17 cellular contexts compared by ENCODE assay signal in genomic region chr2:12244070-12244469, GRCh38.
DNase-seq lines count a peak whose midpoint lies in the region; FAIRE-seq and TF ChIP-seq lines count a peak whose summit lies in the region.
"Had no signal": no experiment of that assay in that cellular context is flagged by ENCODE, and none has a peak within 500 bp of the region (broad histone marks: within the 10 kb centered on the region; RNA-seq: fewer than 3 reads in every experiment).

No MANE protein-coding gene starts in this region.

- POLR2A ChIA-PET in GM10248 (lab: Yijun Ruan, JAX): no interaction called here

- CTCF ChIA-PET in GM10248 (lab: Yijun Ruan, JAX): no interaction called here

- no peak for FAIRE-seq in bronchial epithelial cell (lab: Jason Lieb, UNC)
- FAIRE-seq: A549 had no signal

- TF ChIP-seq CTCF in bronchial epithelial cell (IDR thresholded peaks at IDR 0.05; ENCODE audit: insufficient read depth, low read length, severe bottlenecking) (no peak), kidney epithelial cell (IDR thresholded peaks at IDR 0.05; ENCODE audit: insufficient read depth, low read length, poor library complexity, severe bottlenecking) (no peak), GM10248 (IDR thresholded peaks at IDR 0.05; ENCODE audit: control extremely low read depth, extremely low read depth, low read depth, missing control alignments) (no peak)

- H3K4me3 ChIP-seq in bronchial epithelial cell (ENCODE audit: low read depth, low read length) (no peak overlapping the region), kidney epithelial cell (ENCODE audit: low read depth, low read length) (no peak overlapping the region)
- H3K4me3 ChIP-seq: A549, PC-9 had no signal

- H3K36me3 ChIP-seq in bronchial epithelial cell (ENCODE audit: control insufficient read depth, insufficient read depth, low read length): no peaks in the 10 kb centered on the region
- H3K36me3 ChIP-seq in kidney epithelial cell (ENCODE audit: control insufficient read depth, insufficient read depth, low read length): no peaks in the 10 kb centered on the region

- no peaks in the 10 kb centered on the region for H3K27me3 ChIP-seq in bronchial epithelial cell (ENCODE audit: control insufficient read depth, insufficient read depth, low read length)
- no peaks in the 10 kb centered on the region for H3K27me3 ChIP-seq in kidney epithelial cell (ENCODE audit: control insufficient read depth, insufficient read depth, low read length)

- peak; percentile 48 for DNase-seq in EH (ENCODE audit: low read depth)
- peak; percentile 54 for DNase-seq in NCI-H226
- peak; percentile 21 for DNase-seq in bronchial epithelial cell (ENCODE audit: low read depth)
- peak; percentile 16 for DNase-seq in kidney epithelial cell (ENCODE audit: low read depth)
- DNase-seq in anterior cingulate cortex (lab: John Stamatoyannopoulos, UW): no peak
- no peak for DNase-seq in iPS-NIHi11 (ENCODE audit: low spot score)
- DNase-seq in NCI-H1417 treated with DMSO at 0.1 percent for 48 hours (lab: John Stamatoyannopoulos, UW): no peak
- no peak for DNase-seq in GM10248 (ENCODE audit: extremely low spot score)
- DNase-seq: CD4-positive, CD25-positive, alpha-beta regulatory T cell; GF-D8; KBM-7; NCI-H1092; NCI-H1694; NCI-H446 treated with DMSO at 0.1 percent for 48 hours; NCI-H748 treated with DMSO at 0.1 percent for 48 hours; PC-9 had no signal

Comparison
In these comparisons a context has a peak if more than half of its experiments do, and no peak if none do; other contexts are left out.
1. DNase-seq: peak in EH (single experiment), NCI-H226 (single experiment), bronchial epithelial cell (single experiment) and kidney epithelial cell (single experiment); none in anterior cingulate cortex (0 of 58), iPS-NIHi11 (single experiment), NCI-H1417 treated with DMSO at 0.1 percent for 48 hours (single experiment) and GM10248 (single experiment).